19 cellular contexts compared by ENCODE assay signal in genomic region chr2:26776195-26776594, GRCh38. TPM values are rescaled to one million over a fixed set of nuclear protein-coding genes. Genes with fewer than 3 reads are reported as not detected.
"Had no signal": no experiment of that assay in that cellular context is flagged by ENCODE, and none has a peak within 500 bp of the region (broad histone marks: within the 10 kb centered on the region; RNA-seq: fewer than 3 reads in every experiment).

No MANE protein-coding gene starts in this region.

- H3K4me3 Mint-ChIP-seq: endodermal cell; T-helper 2 cell treated with Interferon-gamma antibody and Interleukin-4, amounts not matched to agents 5 μg/mL and 100 μg/mL, for 36 hours had no signal

- H3K9me3 ChIP-seq: neutrophil, sigmoid colon, tibial nerve, uterus had no signal

- H3K9me3 Mint-ChIP-seq: activated T-helper 2 cell treated with anti-CD3 and anti-CD28 coated beads, Interferon-gamma antibody, Interleukin-2, Interleukin-4, amounts not matched to agents 10 μg/mL and 5 μg/mL and 100 μg/mL, durations not matched to agents 14 hours and 24 hours and 36 hours; endodermal cell; naive thymus-derived CD4-positive, alpha-beta T cell; T-helper 2 cell treated with Interferon-gamma antibody and Interleukin-4, amounts not matched to agents 5 μg/mL and 100 μg/mL, for 36 hours had no signal

- DNase-seq: activated naive CD4-positive, alpha-beta T cell treated with anti-CD3 and anti-CD28 coated beads, Interleukin-2, amount 50 U/mL, for 16 hours; amniotic stem cell; central memory CD4-positive, alpha-beta T cell; dorsolateral prefrontal cortex; endodermal cell; foreskin fibroblast; mesendoderm; naive thymus-derived CD4-positive, alpha-beta T cell; sigmoid colon; stimulated activated CD4-positive, alpha-beta T cell treated with anti-CD3 and anti-CD28 coated beads, Interleukin-4, amount 100 ng/mL, for 4 hours; stimulated activated naive CD4-positive, alpha-beta T cell; uterus had no signal

- ATAC-seq: naive thymus-derived CD4-positive, alpha-beta T cell had no signal

- H3K27ac ChIP-seq: epithelial cell of prostate, neutrophil, parathyroid adenoma, sigmoid colon, SK-N-MC, tibial nerve, uterus had no signal

- H3K27me3 Mint-ChIP-seq: naive thymus-derived CD4-positive, alpha-beta T cell had no signal

- H3K27ac Mint-ChIP-seq: activated T-helper 2 cell treated with anti-CD3 and anti-CD28 coated beads, Interferon-gamma antibody, Interleukin-2, Interleukin-4, amounts not matched to agents 10 μg/mL and 5 μg/mL and 100 μg/mL, durations not matched to agents 14 hours and 24 hours and 36 hours; endodermal cell; T-helper 2 cell treated with Interferon-gamma antibody and Interleukin-4, amounts not matched to agents 5 μg/mL and 100 μg/mL, for 36 hours had no signal

- H3K27me3 ChIP-seq: dorsolateral prefrontal cortex, neutrophil, sigmoid colon, tibial nerve, uterus had no signal

RNA-seq across cellular contexts. Expression of gene CENPA, which starts 9.7 kb away (rescaled TPM):
- total RNA-seq: sigmoid colon had no signal
- polyA plus RNA-seq: naive thymus-derived CD4-positive, alpha-beta T cell had no signal
